In the genomic region with DNA sequence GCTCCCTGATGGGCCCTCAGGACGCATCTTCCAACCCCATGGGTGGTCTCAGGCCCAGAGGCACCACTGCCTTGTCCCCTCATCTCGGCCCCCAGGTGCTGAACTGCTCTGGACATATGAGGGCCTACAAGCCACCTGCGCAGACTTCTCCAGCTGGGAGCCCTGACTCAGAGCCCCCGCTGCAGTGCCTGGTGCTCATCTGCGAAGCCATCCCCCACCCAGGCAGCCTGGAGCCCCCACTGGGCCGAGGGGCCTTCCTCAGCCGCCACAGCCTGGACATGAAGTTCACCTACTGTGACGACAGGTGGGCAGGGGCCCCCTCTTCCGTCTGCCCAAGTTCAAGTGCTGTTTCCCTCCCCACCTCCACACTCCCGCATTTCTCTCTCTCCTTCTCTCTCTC, we compare ENCODE assay signal across 1 cellular context.
A peak's percentile ranks its signal among the peaks of the same experiment; 100 is the strongest.
TF ChIP-seq lines count a peak whose summit lies in the region.

No MANE protein-coding gene starts in this region.

TF ChIP-seq in K562, 482 proteins besides CTCF, POLR2A, EP300 and RAD21:
- TF ChIP-seq TRIM28 (IDR thresholded peaks at IDR 0.05) (no peak), MCM2 (IDR thresholded peaks at IDR 0.05; ENCODE audit: low read depth) (no peak), TGIF2 (CRISPR knock-in tag; IDR thresholded peaks at IDR 0.05) (no peak), KDM4B (IDR thresholded peaks at IDR 0.05; ENCODE audit: borderline replicate concordance in 2 of 2, low read depth in 1 of 2) (no peak), BCOR (IDR thresholded peaks at IDR 0.05) (no peak), EWSR1 (IDR thresholded peaks at IDR 0.05; ENCODE audit: borderline replicate concordance, low read depth, partially characterized antibody) (no peak), ATF7 (IDR thresholded peaks at IDR 0.05) (no peak), EGR1 (conservative IDR thresholded peaks at IDR 0.05) (peak; percentile 60), MXI1 (IDR thresholded peaks at IDR 0.05; ENCODE audit: low read depth, low read length) (no peak)
